ENCODE assay signal across 24 cellular contexts in genomic region chr18:51513525-51513924, GRCh38.
DNase-seq lines count a peak whose midpoint lies in the region; ATAC-seq, FAIRE-seq and TF ChIP-seq lines count a peak whose summit lies in the region.
"Had no signal": no experiment of that assay in that cellular context is flagged by ENCODE, and none has a peak within 500 bp of the region (broad histone marks: within the 10 kb centered on the region; RNA-seq: fewer than 3 reads in every experiment).

No MANE protein-coding gene starts in this region.

- intact Hi-C loops in OCI-LY7 (cut with micrococcal nuclease; ENCODE audit: unreplicated experiment) = no loop called here

- H3K27ac ChIP-seq in WERI-Rb-1 (no peak overlapping the region), keratinocyte (ENCODE audit: control insufficient read depth, insufficient read depth, low read length) (peak overlapping the region; percentile 56), OCI-LY7 (ENCODE audit: low read depth, low read length, poor library complexity, severe bottlenecking) (no peak overlapping the region)
- H3K27ac ChIP-seq: ascending aorta, gastrocnemius medialis, neutrophil, spleen, tibial artery had no signal

- H3K27me3 ChIP-seq in WERI-Rb-1 (ENCODE audit: insufficient read depth, low read depth, severe bottlenecking) (no peaks in the 10 kb centered on the region), keratinocyte (ENCODE audit: control insufficient read depth, extremely low read depth, insufficient read depth, low read length) (no peaks in the 10 kb centered on the region)
- H3K27me3 ChIP-seq: ascending aorta, gastrocnemius medialis, neutrophil, spleen, tibial artery had no signal

- BruUV-seq in OCI-LY7 (replicated peaks; lab: Mats Ljungman, UMichigan) = no TSS peak

- DNase-seq in DMS53 (lab: John Stamatoyannopoulos, UW) = peak; percentile 84
- DNase-seq in HT1080 (ENCODE audit: low read depth) = peak; percentile 71
- DNase-seq in WERI-Rb-1 = peak; percentile 16
- no peak for DNase-seq in keratinocyte (ENCODE audit: low read depth, low spot score)
- DNase-seq in OCI-LY7 (ENCODE audit: low spot score) = no peak
- no peak for DNase-seq in SW480 (ENCODE audit: low spot score)
- DNase-seq in ACHN = no peak
- DNase-seq: activated CD4-positive, alpha-beta T cell treated with anti-CD3 and anti-CD28 coated beads, Interleukin-2, amount 10 ng/mL, durations not matched to agents 24 days and 14 days; CD8-positive, alpha-beta memory T cell; erythroblast; gastrocnemius medialis; Kasumi-1; NCI-H1105 treated with DMSO at 0.1 percent for 48 hours; NCI-H524 treated with DMSO at 0.1 percent for 48 hours; spleen; stimulated activated CD4-positive, alpha-beta T cell treated with anti-CD3 and anti-CD28 coated beads, Interleukin-4, amount 100 ng/mL, for 4 hours; stimulated activated naive CD8-positive, alpha-beta T cell treated with anti-CD3 and anti-CD28 coated beads, Interleukin-15, Interleukin-2, amounts not matched to agents 100 U/mL and 50 U/mL, for 24 hours; T-cell; tibial artery had no signal

- peaks cover 13% of the 10 kb centered on the region for H3K4me1 ChIP-seq in keratinocyte (ENCODE audit: control insufficient read depth, extremely low read depth, insufficient read depth, low read length)
- H3K4me1 ChIP-seq in OCI-LY7 (ENCODE audit: insufficient read depth, low read length, poor library complexity, severe bottlenecking) = no peaks in the 10 kb centered on the region
- H3K4me1 ChIP-seq: ascending aorta, gastrocnemius medialis, spleen, tibial artery had no signal

- H4K20me1 ChIP-seq in keratinocyte (ENCODE audit: control insufficient read depth, extremely low read depth, insufficient read depth, low read length) (no peaks in the 10 kb centered on the region), OCI-LY7 (ENCODE audit: insufficient read depth, low read length) (no peaks in the 10 kb centered on the region)

- no peak overlapping the region for H3K4me3 ChIP-seq in WERI-Rb-1 (ENCODE audit: low read depth, low read length)
- no peak overlapping the region for H3K4me3 ChIP-seq in keratinocyte (ENCODE audit: control insufficient read depth in 2 of 3, extremely low read depth in 1 of 3, insufficient read depth in 2 of 3, low read depth in 1 of 3, low read length in 3 of 3)
- H3K4me3 ChIP-seq in OCI-LY7 (ENCODE audit: low read depth, low read length, poor library complexity, severe bottlenecking) = no peak overlapping the region
- H3K4me3 ChIP-seq: ascending aorta, gastrocnemius medialis, spleen, tibial artery had no signal

- no peak for TF ChIP-seq CTCF in WERI-Rb-1 (IDR thresholded peaks at IDR 0.05; ENCODE audit: low read depth, low read length)
- TF ChIP-seq CTCF in keratinocyte (optimal IDR thresholded peaks at IDR 0.05 in 1 of 3, IDR thresholded peaks at IDR 0.05 in 1 of 3, conservative IDR thresholded peaks at IDR 0.05 in 1 of 3; ENCODE audit: extremely low read depth in 1 of 3, insufficient read depth in 2 of 3, low read length in 3 of 3) = no peak
- TF ChIP-seq CTCF in OCI-LY7 (conservative IDR thresholded peaks at IDR 0.05; ENCODE audit: low read length) = no peak

- peak; percentile 94 for FAIRE-seq in keratinocyte (lab: Jason Lieb, UNC)
- FAIRE-seq: GM12892, islet of Langerhans had no signal

- CTCF ChIA-PET in OCI-LY7 (lab: Charles Lee; ENCODE audit: unreplicated experiment) = no interaction called here

- H3K9me3 ChIP-seq in WERI-Rb-1 (ENCODE audit: severe bottlenecking) (peaks cover under 1% of the 10 kb centered on the region), keratinocyte (ENCODE audit: control insufficient read depth, low read depth, low read length) (no peaks in the 10 kb centered on the region), OCI-LY7 (ENCODE audit: low read length) (no peaks in the 10 kb centered on the region)
- H3K9me3 ChIP-seq: gastrocnemius medialis, neutrophil, tibial artery had no signal

- in situ Hi-C loops in ACHN (cut with HindIII; ENCODE audit: low pct_ligation_motif_present, low pct_unique_long_range_greater_than_20kb, low sequenced_read_pairs) = no loop called here

- H3K4me2 ChIP-seq in keratinocyte (ENCODE audit: control insufficient read depth, extremely low read depth, insufficient read depth, low read depth, low read length) (peak overlapping the region; percentile 45), OCI-LY7 (ENCODE audit: low read length) (no peak overlapping the region)

- dilution Hi-C loops in keratinocyte (cut with MboI; ENCODE audit: extremely low pct_ligation_motif_present, low sequenced_read_pairs) = no loop called here

- H3K79me2 ChIP-seq in keratinocyte (ENCODE audit: control insufficient read depth, insufficient read depth, low read length) (no peaks in the 10 kb centered on the region), OCI-LY7 (ENCODE audit: insufficient read depth, low read depth, low read length) (no peaks in the 10 kb centered on the region)

- POLR2A ChIA-PET in OCI-LY7 (lab: Charles Lee) = no interaction called here

- H3K9me2 ChIP-seq in OCI-LY7 (ENCODE audit: insufficient read depth, low read length) = no peaks in the 10 kb centered on the region

- peak overlapping the region; percentile 3 for H3K9ac ChIP-seq in keratinocyte (ENCODE audit: control insufficient read depth, extremely low read depth, insufficient read depth, low read length)

- no peaks in the 10 kb centered on the region for H3K9me1 ChIP-seq in keratinocyte (ENCODE audit: control insufficient read depth, extremely low read depth, insufficient read depth, low read length)

- no peak for ATAC-seq in HG03139 (IDR thresholded peaks at IDR 0.05; ENCODE audit: unreplicated experiment)
- ATAC-seq: gastrocnemius medialis; stimulated activated naive CD8-positive, alpha-beta T cell treated with anti-CD3 and anti-CD28 coated beads, Interleukin-15, Interleukin-2, amounts not matched to agents 100 U/mL and 50 U/mL, for 24 hours; T-cell had no signal

- H2AFZ ChIP-seq in keratinocyte (ENCODE audit: control insufficient read depth, low read length) (peak overlapping the region; percentile 58), OCI-LY7 (ENCODE audit: low read length) (no peak overlapping the region)

- H3K36me3 ChIP-seq in WERI-Rb-1 (no peaks in the 10 kb centered on the region), keratinocyte (ENCODE audit: control insufficient read depth in 2 of 2, extremely low read depth in 1 of 2, insufficient read depth in 2 of 2, low read length in 2 of 2) (no peaks in the 10 kb centered on the region), OCI-LY7 (ENCODE audit: insufficient read depth, low read length) (no peaks in the 10 kb centered on the region)
- H3K36me3 ChIP-seq: ascending aorta, gastrocnemius medialis, neutrophil, spleen, tibial artery had no signal

Comparison
In these comparisons a context has a peak if more than half of its experiments do, and no peak if none do; other contexts are left out.
1. DNase-seq: peak in DMS53 (single experiment), HT1080 (single experiment) and WERI-Rb-1 (single experiment); none in keratinocyte (single experiment), OCI-LY7 (single experiment), SW480 (single experiment) and ACHN (single experiment).